In the genomic region with DNA sequence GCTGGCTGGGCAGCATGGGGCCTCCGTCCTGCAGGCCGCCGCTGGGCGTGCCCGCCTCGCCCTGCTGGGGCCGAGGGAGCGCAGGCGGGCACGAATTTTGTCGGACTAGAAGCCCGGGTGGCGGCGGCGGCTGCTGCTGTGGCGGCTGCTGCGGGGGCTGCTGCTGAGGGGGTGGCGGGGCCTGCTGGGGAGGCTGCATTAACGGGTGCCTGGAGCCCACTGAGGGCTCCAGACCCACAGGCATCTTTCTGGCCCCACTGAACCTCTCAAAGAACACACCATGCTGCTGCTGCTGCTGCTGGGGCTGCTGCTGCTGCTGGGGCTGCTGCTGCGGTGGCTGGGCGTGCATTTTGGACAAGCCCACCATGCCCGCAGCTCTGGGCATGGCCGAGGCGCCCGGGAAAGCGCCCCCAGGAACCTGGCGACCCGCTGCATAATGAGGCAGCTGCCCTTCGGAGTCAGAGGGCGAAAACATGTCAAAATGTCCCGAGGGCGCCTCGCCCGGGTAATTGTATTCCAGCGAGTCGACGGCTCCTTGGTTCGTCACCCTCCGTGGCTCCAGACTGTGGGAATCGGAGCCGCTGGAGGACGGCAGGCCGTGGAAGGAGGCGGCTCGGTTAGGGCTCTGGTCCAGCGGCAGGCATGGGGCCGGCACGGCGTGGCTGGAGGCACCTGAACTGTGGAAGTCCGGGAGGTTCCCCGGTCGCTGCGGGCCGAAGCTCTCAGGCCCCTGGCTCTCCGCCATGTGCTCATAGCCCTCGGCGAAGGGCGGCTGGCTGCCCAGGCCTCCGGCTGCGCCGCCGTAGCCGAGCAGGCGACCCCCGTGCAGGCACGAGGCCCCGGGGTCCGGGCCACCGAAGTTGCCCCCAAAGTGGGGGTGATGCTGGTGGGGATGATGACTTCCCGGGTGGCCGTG, we compare ENCODE assay signal across 11 cellular contexts. TPM values are rescaled to one million over a fixed set of nuclear protein-coding genes. Genes with fewer than 3 reads are reported as not detected.
DNase-seq lines count a peak whose midpoint lies in the region; ATAC-seq, FAIRE-seq and TF ChIP-seq lines count a peak whose summit lies in the region.
"Had no signal": no experiment of that assay in that cellular context is flagged by ENCODE, and none has a peak within 500 bp of the region (broad histone marks: within the 10 kb centered on the region; RNA-seq: fewer than 3 reads in every experiment).

No MANE protein-coding gene starts in this region.

- TF ChIP-seq EP300 in H1 (IDR thresholded peaks at IDR 0.05; ENCODE audit: borderline replicate concordance in 1 of 2, low read depth in 2 of 2, low read length in 2 of 2): no peak
- no peak for TF ChIP-seq EP300 in upper lobe of left lung (IDR thresholded peaks at IDR 0.05)

- H3K36me3 ChIP-seq in H1 (ENCODE audit: control insufficient read depth in 2 of 4, insufficient read depth in 4 of 4, low read length in 3 of 4): peaks cover 0 to 24% (median 0%) of the 10 kb centered on the region in 4 experiments; a peak in 1 of 8 replicates
- no peaks in the 10 kb centered on the region for H3K36me3 ChIP-seq in mesendoderm (ENCODE audit: control insufficient read depth, insufficient read depth, low read length)
- peaks cover 0 to 6% (median 0%) of the 10 kb centered on the region in 4 donors for H3K36me3 ChIP-seq in upper lobe of left lung

- peaks cover 60 to 85% (median 78%) of the 10 kb centered on the region in 4 experiments for H3K27me3 ChIP-seq in H1 (replicated peaks in 1 of 4; ENCODE audit: control insufficient read depth in 3 of 4, extremely low read depth in 1 of 4, insufficient read depth in 3 of 4, low read length in 3 of 4)
- H3K27me3 ChIP-seq in mesendoderm (ENCODE audit: insufficient read depth, low read length, poor library complexity): peaks cover 45% of the 10 kb centered on the region
- peaks cover 0 to 26% (median 11%) of the 10 kb centered on the region in 4 donors for H3K27me3 ChIP-seq in upper lobe of left lung

- H2AK5ac ChIP-seq in H1 (ENCODE audit: low read depth, low read length) (no peak overlapping the region; the same call in 1 of the 2 replicates), mesendoderm (ENCODE audit: low read length) (no peak overlapping the region)

- H4K91ac ChIP-seq in H1 (replicated peaks; ENCODE audit: insufficient read length, low read length): peak overlapping the region; percentile 25

- peaks cover 22% of the 10 kb centered on the region for H3K23me2 ChIP-seq in H1 (ENCODE audit: low read depth, low read length)

- H4K8ac ChIP-seq in H1 (ENCODE audit: extremely low read depth, insufficient read depth, low read length) (peak overlapping the region; percentile 73), mesendoderm (ENCODE audit: low read depth, low read length) (no peak overlapping the region)

- 0 out of 2 replicates have a peak overlapping the region, but pooled peaks have one; percentile 19 for H2BK12ac ChIP-seq in H1 (ENCODE audit: low read depth, low read length)

- no peak overlapping the region for H3K56ac ChIP-seq in H1 (replicated peaks; ENCODE audit: insufficient read length, low read depth, low read length)
- peak overlapping the region; percentile 96 for H3K56ac ChIP-seq in mesendoderm (ENCODE audit: low read length)

- no peak for TF ChIP-seq POLR2A in H1 (IDR thresholded peaks at IDR 0.05; ENCODE audit: control extremely low read depth in 1 of 2, low read depth in 2 of 2, low read length in 2 of 2)
- TF ChIP-seq POLR2A in upper lobe of left lung (IDR thresholded peaks at IDR 0.05): no peak

- no peak overlapping the region for H3K23ac ChIP-seq in H1 (ENCODE audit: insufficient read length)
- peak overlapping the region; percentile 94 for H3K23ac ChIP-seq in mesendoderm (ENCODE audit: low read length)

- in situ Hi-C loops in KBM-7 (cut with MboI; ENCODE audit: low pct_unique_long_range_greater_than_20kb, low sequenced_read_pairs): loop anchor here (25.0 kb wide), 1 partner anchor 387 kb away; no protein-coding TSS in a partner anchor

- 5% methylated on average over 64 of the region's 71 CpGs; no CpG with 5 or more reads in 1 of the 2 experiments for WGBS in H1 (ENCODE audit: extremely low coverage in 1 of 2, insufficient coverage in 1 of 2, insufficient read length in 1 of 2, insufficient replicate concordance in 2 of 2, low coverage in 1 of 2, low lambda C conversion rate in 2 of 2, missing lambda C conversion rate in 1 of 2), 2 experiments
- no CpG with 5 or more reads among the region's 71 CpGs for WGBS in mesendoderm (ENCODE audit: extremely low coverage, insufficient coverage, low lambda C conversion rate)
- WGBS in upper lobe of left lung, 2 donors: 45 to 77% methylated on average over 16 to 55 of the region's 71 CpGs

- DNase-seq in DMS 273 (lab: John Stamatoyannopoulos, UW; ENCODE audit: unreplicated experiment) (peak; percentile 44), DMS 273 treated with DMSO at 0.1 percent for 48 hours (lab: John Stamatoyannopoulos, UW) (no peak), H1 (ENCODE audit: low read depth in 1 of 2, low spot score in 2 of 2) (no peak), mesendoderm (no peak), upper lobe of left lung (peak in 1 of 2 donors; percentile 85), NCI-H1694 (lab: John Stamatoyannopoulos, UW) (no peak), KBM-7 (no peak)
- DNase-seq in activated naive CD4-positive, alpha-beta T cell treated with Interleukin-2 at 50 U/mL for 16 hours: no peak
- DNase-seq: stimulated activated CD8-positive, alpha-beta memory T cell treated with anti-CD3 and anti-CD28 coated beads, Interleukin-4, amount 100 ng/mL, for 48 hours had no signal

- H3K79me2 ChIP-seq in H1 (ENCODE audit: control insufficient read depth in 1 of 2, insufficient read depth in 2 of 2, low read length in 2 of 2) (no peaks in the 10 kb centered on the region), mesendoderm (ENCODE audit: control insufficient read depth, insufficient read depth, low read length) (no peaks in the 10 kb centered on the region)

- H2BK20ac ChIP-seq in H1 (ENCODE audit: low read length): 0 out of 2 replicates have a peak overlapping the region, but pooled peaks have one; percentile 21

- no peak overlapping the region for H3K14ac ChIP-seq in H1 (ENCODE audit: insufficient read length)

- peaks cover 6 to 51% (median 42%) of the 10 kb centered on the region in 4 experiments for H3K4me1 ChIP-seq in H1 (replicated peaks in 1 of 4; ENCODE audit: control insufficient read depth in 3 of 4, insufficient read depth in 4 of 4, low read length in 3 of 4)
- H3K4me1 ChIP-seq in mesendoderm (ENCODE audit: control insufficient read depth, low read depth, low read length): peaks cover 11% of the 10 kb centered on the region
- H3K4me1 ChIP-seq in upper lobe of left lung: peaks cover 26 to 58% (median 36%) of the 10 kb centered on the region in 4 donors

- H4K5ac ChIP-seq in H1 (ENCODE audit: insufficient read length, low read depth, low read length) (no peak overlapping the region), mesendoderm (ENCODE audit: low read length) (no peak overlapping the region)

- H3K4ac ChIP-seq in H1 (replicated peaks; ENCODE audit: insufficient read length, low read depth, low read length): peak overlapping the region; percentile 65
- no peak overlapping the region for H3K4ac ChIP-seq in mesendoderm (ENCODE audit: low read depth, low read length)

- no peaks in the 10 kb centered on the region for H3K79me1 ChIP-seq in H1 (ENCODE audit: low read depth, low read length)
- H3K79me1 ChIP-seq in mesendoderm (ENCODE audit: low read length): no peaks in the 10 kb centered on the region

- no peak for TF ChIP-seq CTCF in H1 (IDR thresholded peaks at IDR 0.05; ENCODE audit: control extremely low read depth in 1 of 3, insufficient read depth in 1 of 3, low read depth in 1 of 3, low read length in 3 of 3)
- TF ChIP-seq CTCF in upper lobe of left lung (IDR thresholded peaks at IDR 0.05): no peak

- ATAC-seq in upper lobe of left lung (ENCODE audit: low FRiP score in 2 of 2): no peak
- ATAC-seq: Panc1 had no signal

- H2BK15ac ChIP-seq in H1 (ENCODE audit: low read length) (peak overlapping the region; percentile 40; the same call in 1 of the 2 replicates), mesendoderm (replicated peaks; ENCODE audit: low read depth) (no peak overlapping the region)

- H2BK5ac ChIP-seq in H1 (ENCODE audit: low read depth, low read length) (no peak overlapping the region), mesendoderm (ENCODE audit: low read length) (no peak overlapping the region)

- H3K9me3 ChIP-seq in H1 (ENCODE audit: insufficient read depth in 2 of 2, low read depth in 1 of 2, low read length in 1 of 2) (no peaks in the 10 kb centered on the region), upper lobe of left lung (no peaks in the 10 kb centered on the region)

- FAIRE-seq in H1 (lab: Jason Lieb, UNC): no peak

- CTCF ChIA-PET in H1 (lab: Charles Lee; ENCODE audit: partially characterized antibody): no interaction called here

- TF ChIP-seq RAD21 in H1 (IDR thresholded peaks at IDR 0.05 in 1 of 2, conservative IDR thresholded peaks at IDR 0.05 in 1 of 2; ENCODE audit: low read depth in 2 of 2, low read length in 2 of 2): no peak

- H3K9ac ChIP-seq in H1 (replicated peaks in 1 of 4; ENCODE audit: extremely low read depth in 1 of 4, low read depth in 3 of 4, low read length in 3 of 4) (no peak overlapping the region), mesendoderm (ENCODE audit: low read length) (peak overlapping the region; percentile 54)

- POLR2A ChIA-PET in H1 (lab: Charles Lee; ENCODE audit: partially characterized antibody): interaction anchor here (0.5 kb wide), 1 partner anchor 116 kb away, joined by 3 read pairs; no protein-coding TSS in a partner anchor

- peaks cover 9 to 12% of the 10 kb centered on the region in 2 experiments for H4K20me1 ChIP-seq in H1 (replicated peaks in 1 of 2; ENCODE audit: control insufficient read depth in 1 of 2, insufficient read depth in 2 of 2, low read length in 2 of 2)

- H3K4me2 ChIP-seq in H1 (ENCODE audit: insufficient read depth in 1 of 2, low read depth in 2 of 2, low read length in 2 of 2) (peak overlapping the region; percentile 83 to 95), mesendoderm (ENCODE audit: low read length) (peak overlapping the region; percentile 48)

- H3K27ac ChIP-seq in H1 (ENCODE audit: low read depth, low read length) (no peak overlapping the region), mesendoderm (ENCODE audit: low read depth, low read length) (no peak overlapping the region), upper lobe of left lung (peak overlapping the region in 2 of 4 donors; percentile 12 to 91)
- H3K27ac ChIP-seq: 22Rv1 had no signal

- H3K4me3 ChIP-seq in H1 (ENCODE audit: extremely low read depth in 1 of 4, insufficient read depth in 2 of 4, low read depth in 3 of 4, low read length in 4 of 4) (peak overlapping the region; percentile 38 to 69 (median 48); a peak in 6 of 8 replicates), mesendoderm (ENCODE audit: low read length) (no peak overlapping the region), upper lobe of left lung (peak overlapping the region; percentile 57 to 89 (median 70))

- H2AFZ ChIP-seq in H1 (ENCODE audit: low read length): no peak overlapping the region

- H3K18ac ChIP-seq in H1 (ENCODE audit: extremely low read depth, low read length): peak overlapping the region; percentile 71
- H3K18ac ChIP-seq in mesendoderm (ENCODE audit: low read length): no peak overlapping the region

- H2BK120ac ChIP-seq in H1 (replicated peaks; ENCODE audit: low read depth, low read length): no peak overlapping the region
- no peak overlapping the region for H2BK120ac ChIP-seq in mesendoderm (ENCODE audit: low read depth, low read length)

RNA-seq across cellular contexts. Expression of a gene that starts 2.0 kb away (rescaled TPM):
- total RNA-seq in H1 (2021; fragmentation: NEBNext Ultra II Directional; extraction: Animal tissue kit (Norgen Biotek cat#: 25700)): 4.9 and 5.2 TPM in 2 replicates
- polyA plus RNA-seq in H1 (2011; rRNA removed): 3.1 and 5.0 TPM in 2 replicates
- 2.5 TPM for polyA plus RNA-seq in H1 (2011; cell fraction: cytosol; rRNA removed)
- 5.9 TPM for polyA plus RNA-seq in H1 (2011; cell fraction: nucleus; rRNA removed)
- 2.5 to 3.7 TPM (median 3.4 TPM) in 4 replicates for polyA plus RNA-seq in H1 (2012, experiment 1 of 2)
- polyA plus RNA-seq in H1 (2012, experiment 2 of 2): 1.8 TPM
- 2.8 TPM for polyA plus RNA-seq in H1 (2013, experiment 1 of 2)
- 3.1 TPM for polyA plus RNA-seq in H1 (2013, experiment 2 of 2)
- 2.0 and 3.1 TPM in 2 replicates for polyA minus RNA-seq in H1 (2011; rRNA and poly(A)+ RNA removed)
- polyA minus RNA-seq in H1 (2011; cell fraction: cytosol; rRNA and poly(A)+ RNA removed): 5.6 TPM
- 3.3 TPM for polyA minus RNA-seq in H1 (2011; cell fraction: nucleus; rRNA and poly(A)+ RNA removed)
- 1.3 TPM for polyA plus RNA-seq in mesendoderm (2013, experiment 1 of 2)
- polyA plus RNA-seq in mesendoderm (2013, experiment 2 of 2): 1.4 TPM
- 10 to 100 TPM in 1 of 6 donors, 1 to 10 TPM in 5; 1.0 to 17.8 (median 3.5) TPM for total RNA-seq in upper lobe of left lung
